ENCODE assay signal across 1 cellular context in genomic region chr3:71210257-71211002, GRCh38.
TF ChIP-seq lines count a peak whose summit lies in the region.

No MANE protein-coding gene starts in this region.

TF ChIP-seq in HepG2, 621 proteins besides CTCF, POLR2A, EP300 and RAD21 (continued from another document):
- no peak for TF ChIP-seq LRRFIP1 (CRISPR knock-in tag; conservative IDR thresholded peaks at IDR 0.05)
- TF ChIP-seq NCOA1 (CRISPR knock-in tag; IDR thresholded peaks at IDR 0.05), result no peak
- 0 out of 2 replicates have a peak, but pooled peaks have one; percentile 13 for TF ChIP-seq POGZ (CRISPR knock-in tag; IDR thresholded peaks at IDR 0.05)
- 0 out of 2 replicates have a peak, but pooled peaks have one; percentile 37 for TF ChIP-seq ZFY (CRISPR knock-in tag; IDR thresholded peaks at IDR 0.05)
- no peak for TF ChIP-seq ZNF224 (CRISPR knock-in tag; IDR thresholded peaks at IDR 0.05)
- no peak for TF ChIP-seq NFIB (CRISPR knock-in tag; IDR thresholded peaks at IDR 0.05; ENCODE audit: borderline replicate concordance)
- TF ChIP-seq ZNF251 (CRISPR knock-in tag; IDR thresholded peaks at IDR 0.05), result no peak
- TF ChIP-seq HNF4G (IDR thresholded peaks at IDR 0.05; ENCODE audit: borderline replicate concordance, low read depth, low read length), result no peak; the same call in 1 of the 2 replicates
- no peak for TF ChIP-seq HNF4G (CRISPR knock-in tag; IDR thresholded peaks at IDR 0.05; ENCODE audit: borderline replicate concordance, low read depth)
- TF ChIP-seq NBN (conservative IDR thresholded peaks at IDR 0.05), result no peak
- TF ChIP-seq ZGPAT (CRISPR knock-in tag; IDR thresholded peaks at IDR 0.05), result peak; percentile 54; the same call in 1 of the 2 replicates
- no peak for TF ChIP-seq ZNF18 (CRISPR knock-in tag; IDR thresholded peaks at IDR 0.05; ENCODE audit: insufficient replicate concordance)
- TF ChIP-seq PHF20 (CRISPR knock-in tag; IDR thresholded peaks at IDR 0.05), result no peak
- TF ChIP-seq ZNF639 (CRISPR knock-in tag; conservative IDR thresholded peaks at IDR 0.05), result no peak
- no peak for TF ChIP-seq RBFOX2 (IDR thresholded peaks at IDR 0.05; ENCODE audit: low read depth, low read length)
- peak; percentile 65; the same call in 1 of the 2 replicates for TF ChIP-seq ZNF644 (CRISPR knock-in tag; IDR thresholded peaks at IDR 0.05; ENCODE audit: low read depth)
- peak; percentile 96 for TF ChIP-seq CEBPB (IDR thresholded peaks at IDR 0.05; ENCODE audit: borderline replicate concordance, low read depth, low read length)
- TF ChIP-seq MAFK (conservative IDR thresholded peaks at IDR 0.05 in 1 of 2, IDR thresholded peaks at IDR 0.05 in 1 of 2; ENCODE audit: low read length in 2 of 2), result 0 out of 4 replicates have a peak, but pooled peaks of 1 of the 2 experiments have one; percentile 3
- 0 out of 2 replicates have a peak, but pooled peaks have one; percentile 36 for TF ChIP-seq ZNF607 (CRISPR knock-in tag; IDR thresholded peaks at IDR 0.05; ENCODE audit: borderline replicate concordance)
- TF ChIP-seq ZNF33A (CRISPR knock-in tag; IDR thresholded peaks at IDR 0.05; ENCODE audit: borderline replicate concordance), result no peak; the same call in 1 of the 2 replicates
- 0 out of 2 replicates have a peak, but pooled peaks have one; percentile 56 for TF ChIP-seq ZNF292 (CRISPR knock-in tag; IDR thresholded peaks at IDR 0.05; ENCODE audit: borderline replicate concordance, low read depth)
- no peak for TF ChIP-seq ZSCAN30 (CRISPR knock-in tag; IDR thresholded peaks at IDR 0.05)
